Comparison of ENCODE assay signal across 11 cellular contexts in the genomic region with DNA sequence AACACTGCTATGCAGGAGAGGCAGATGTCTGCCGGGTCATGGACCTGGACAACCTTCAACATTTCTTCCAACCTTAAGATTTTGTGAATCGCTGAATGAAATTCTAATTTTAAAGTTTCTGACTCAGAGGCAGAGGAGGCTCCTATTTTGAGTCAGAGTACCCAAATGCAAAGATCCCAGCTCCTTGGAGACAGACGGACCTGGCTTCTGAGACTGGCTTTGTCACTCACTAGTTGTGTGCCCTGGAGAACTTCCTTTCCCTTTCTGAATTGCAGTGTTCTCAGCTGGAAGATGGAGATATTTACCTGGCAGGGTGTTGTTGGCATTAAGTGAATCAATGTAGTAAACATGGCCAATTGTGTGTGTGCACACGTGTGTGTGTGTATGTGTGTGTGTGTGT. TPM values are rescaled to one million over a fixed set of nuclear protein-coding genes. Genes with fewer than 3 reads are reported as not detected.
DNase-seq lines count a peak whose midpoint lies in the region; ATAC-seq, FAIRE-seq and TF ChIP-seq lines count a peak whose summit lies in the region.
"Had no signal": no experiment of that assay in that cellular context is flagged by ENCODE, and none has a peak within 500 bp of the region (broad histone marks: within the 10 kb centered on the region; RNA-seq: fewer than 3 reads in every experiment).

No MANE protein-coding gene starts in this region.

- no peak for FAIRE-seq in small intestine (lab: Jason Lieb, UNC)

- POLR2A ChIA-PET in activated B cell treated with CpG ODN at 0.5 μM for 24 hours (lab: Charles Lee): interaction anchor here (1.4 to 33.3 kb wide), 5 partner anchors 9 to 78 kb away, joined by 3 to 1783 read pairs (median 17); a partner anchor contains a TSS

- WGBS in small intestine, 3 donors: 74 to 83% (median 81%) methylated on average over 4 of the region's 4 CpGs

- H3K4me1 ChIP-seq in small intestine (ENCODE audit: control insufficient read depth in 2 of 2, insufficient read depth in 1 of 2, low read depth in 1 of 2, low read length in 1 of 2): peaks cover 0 to 9% of the 10 kb centered on the region in 2 donors

- H3K36me3 ChIP-seq in small intestine (ENCODE audit: control insufficient read depth in 2 of 2, insufficient read depth in 2 of 2, low read length in 2 of 2): no peaks in the 10 kb centered on the region
- H3K36me3 ChIP-seq: cardiac muscle cell had no signal

- intact Hi-C loops in natural killer cell (cut with micrococcal nuclease) (loop anchor here (10.0 kb wide), 1 partner anchor 186 kb away; no protein-coding TSS in a partner anchor), activated B cell treated with CpG ODN at 0.5 μM for 24 hours (cut with micrococcal nuclease) (loop anchor here (5.0 kb wide), 1 partner anchor 188 kb away; no protein-coding TSS in a partner anchor), dorsolateral prefrontal cortex (cut with DNase I) (loop anchor here (2.0 to 10.0 kb wide), 5 partner anchors 33 to 636 kb away; a partner anchor contains a TSS)

- no peak for DNase-seq in natural killer cell treated with Interleukin-12 subunit alpha and Interleukin-12 subunit beta and Interleukin-15 and Interleukin-18, amount 100 ng/mL, for 72 hours (ENCODE audit: low spot score)
- DNase-seq in natural killer cell (no peak), activated B cell treated with CpG ODN at 0.5 μM for 24 hours (no peak), dorsolateral prefrontal cortex (peak in 1 of 10 donors; percentile 48), superior temporal gyrus (ENCODE audit: extremely low spot score) (peak; percentile 53), small intestine (no peak), HPDE6-E6E7 (ENCODE audit: extremely low spot score) (no peak)
- DNase-seq: C1 segment of cervical spinal cord, NCI-H1105 treated with DMSO at 0.1 percent for 48 hours had no signal

- CTCF ChIA-PET in activated B cell treated with CpG ODN at 0.5 μM for 24 hours (lab: Charles Lee): interaction anchor here (1.2 to 8.2 kb wide), 9 partner anchors 13 to 622 kb away, joined by 3 to 194 read pairs (median 31); a partner anchor contains a TSS

- no peak for TF ChIP-seq CTCF in natural killer cell (IDR thresholded peaks at IDR 0.05)
- no peak for TF ChIP-seq CTCF in activated B cell treated with CpG ODN at 0.5 μM for 24 hours (IDR thresholded peaks at IDR 0.05)
- TF ChIP-seq CTCF in dorsolateral prefrontal cortex (IDR thresholded peaks at IDR 0.05 in 54 of 56, conservative IDR thresholded peaks at IDR 0.05 in 2 of 56; ENCODE audit: low read depth in 1 of 56, partially characterized antibody in 56 of 56): no peak

- peaks cover 0 to 8% of the 10 kb centered on the region in 2 donors for H3K27me3 Mint-ChIP-seq in natural killer cell treated with Interleukin-12 subunit alpha and Interleukin-12 subunit beta and Interleukin-15 and Interleukin-18, amount 100 ng/mL, for 72 hours
- H3K27me3 Mint-ChIP-seq in natural killer cell (ENCODE audit: low read depth in 2 of 2) (peaks cover 5 to 10% of the 10 kb centered on the region in 2 donors), activated B cell treated with CpG ODN at 0.5 μM for 24 hours (no peaks in the 10 kb centered on the region)

- H3K4me3 ChIP-seq in dorsolateral prefrontal cortex (no peak overlapping the region), small intestine (ENCODE audit: low read depth in 1 of 2, low read length in 2 of 2) (no peak overlapping the region)
- H3K4me3 ChIP-seq: cardiac muscle cell had no signal

- ATAC-seq in natural killer cell treated with Interleukin-12 subunit alpha and Interleukin-12 subunit beta and Interleukin-15 and Interleukin-18, amount 100 ng/mL, for 72 hours: no peak
- no peak for ATAC-seq in natural killer cell
- no peak for ATAC-seq in activated B cell treated with CpG ODN at 0.5 μM for 24 hours (ENCODE audit: low read depth)
- ATAC-seq in HG02840 (IDR thresholded peaks at IDR 0.05; ENCODE audit: low FRiP score, unreplicated experiment): no peak

- H3K27me3 ChIP-seq in dorsolateral prefrontal cortex (no peaks in the 10 kb centered on the region), small intestine (ENCODE audit: control insufficient read depth in 2 of 2, insufficient read depth in 2 of 2, low read length in 2 of 2) (no peaks in the 10 kb centered on the region)

- H3K9me3 Mint-ChIP-seq in natural killer cell treated with Interleukin-12 subunit alpha and Interleukin-12 subunit beta and Interleukin-15 and Interleukin-18, amount 100 ng/mL, for 72 hours: no peaks in the 10 kb centered on the region
- H3K9me3 Mint-ChIP-seq in natural killer cell: no peaks in the 10 kb centered on the region
- no peaks in the 10 kb centered on the region for H3K9me3 Mint-ChIP-seq in activated B cell treated with CpG ODN at 0.5 μM for 24 hours

- H3K4me1 Mint-ChIP-seq in natural killer cell treated with Interleukin-12 subunit alpha and Interleukin-12 subunit beta and Interleukin-15 and Interleukin-18, amount 100 ng/mL, for 72 hours (ENCODE audit: low read depth in 2 of 2): peaks cover 63 to 80% of the 10 kb centered on the region in 2 donors
- H3K4me1 Mint-ChIP-seq in natural killer cell (peaks cover 48 to 50% of the 10 kb centered on the region in 2 donors), activated B cell treated with CpG ODN at 0.5 μM for 24 hours (peaks cover 67% of the 10 kb centered on the region)

- peak overlapping the region; percentile 70 for H3K4me3 Mint-ChIP-seq in natural killer cell treated with Interleukin-12 subunit alpha and Interleukin-12 subunit beta and Interleukin-15 and Interleukin-18, amount 100 ng/mL, for 72 hours
- H3K4me3 Mint-ChIP-seq in natural killer cell: no peak overlapping the region
- peak overlapping the region; percentile 36 for H3K4me3 Mint-ChIP-seq in activated B cell treated with CpG ODN at 0.5 μM for 24 hours

- H3K36me3 Mint-ChIP-seq in natural killer cell treated with Interleukin-12 subunit alpha and Interleukin-12 subunit beta and Interleukin-15 and Interleukin-18, amount 100 ng/mL, for 72 hours: no peaks in the 10 kb centered on the region
- H3K36me3 Mint-ChIP-seq in natural killer cell (no peaks in the 10 kb centered on the region), activated B cell treated with CpG ODN at 0.5 μM for 24 hours (ENCODE audit: low read depth) (no peaks in the 10 kb centered on the region)

- H3K9me3 ChIP-seq in small intestine (ENCODE audit: control insufficient read depth, low read depth): no peaks in the 10 kb centered on the region

- H3K27ac ChIP-seq in dorsolateral prefrontal cortex (peak overlapping the region in 33 of 59 donors; percentile 1 to 93 (median 80)), small intestine (ENCODE audit: low read depth in 1 of 2, low read length in 1 of 2) (no peak overlapping the region)
- H3K27ac ChIP-seq: cardiac muscle cell had no signal

- peak overlapping the region; percentile 84 to 85 for H3K27ac Mint-ChIP-seq in natural killer cell treated with Interleukin-12 subunit alpha and Interleukin-12 subunit beta and Interleukin-15 and Interleukin-18, amount 100 ng/mL, for 72 hours
- H3K27ac Mint-ChIP-seq in natural killer cell (peak overlapping the region in 1 of 2 donors; percentile 39), activated B cell treated with CpG ODN at 0.5 μM for 24 hours (peak overlapping the region; percentile 18)

RNA-seq across cellular contexts. Expression of a gene that starts 51.9 kb away (rescaled TPM):
- 10 to 100 TPM; 57.1 to 91.7 TPM for total RNA-seq in natural killer cell treated with Interleukin-12 subunit alpha and Interleukin-12 subunit beta and Interleukin-15 and Interleukin-18, amount 100 ng/mL, for 72 hours
- total RNA-seq in natural killer cell (100 to 1,000 TPM; 118 to 164 (median 150) TPM), activated B cell treated with CpG ODN at 0.5 μM for 24 hours (155 and 156 TPM in 2 replicates), dorsolateral prefrontal cortex (10 to 100 TPM in 118 of 120 experiments, 1 to 10 TPM in 2; 8.1 to 74.9 (median 17.6) TPM)
- polyA plus RNA-seq in small intestine: 1 to 10 TPM; 4.5 to 7.4 (median 5.1) TPM

Comparison
In these comparisons a context has a peak if more than half of its experiments do, and no peak if none do; other contexts are left out.
1. H3K27ac ChIP-seq: peak in dorsolateral prefrontal cortex (33 of 59); none in small intestine (0 of 2).